In genomic region chr4:173121044-173121685, GRCh38 we compare ENCODE assay signal across 9 cellular contexts. TPM values are rescaled to one million over a fixed set of nuclear protein-coding genes. Genes with fewer than 3 reads are reported as not detected.
A peak's percentile ranks its signal among the peaks of the same experiment; 100 is the strongest.
DNase-seq lines count a peak whose midpoint lies in the region; ATAC-seq and TF ChIP-seq lines count a peak whose summit lies in the region.
"Had no signal": no experiment of that assay in that cellular context is flagged by ENCODE, and none has a peak within 500 bp of the region (broad histone marks: within the 10 kb centered on the region; RNA-seq: fewer than 3 reads in every experiment).

No MANE protein-coding gene starts in this region.

- H3K27me3 Mint-ChIP-seq in activated naive CD4-positive, alpha-beta T cell treated with anti-CD3 and anti-CD28 coated beads for 36 hours (ENCODE audit: low read depth), result no peaks in the 10 kb centered on the region
- no peaks in the 10 kb centered on the region for H3K27me3 Mint-ChIP-seq in CD4-positive, alpha-beta T cell

- no peaks in the 10 kb centered on the region for H3K36me3 Mint-ChIP-seq in activated naive CD4-positive, alpha-beta T cell treated with anti-CD3 and anti-CD28 coated beads for 36 hours (ENCODE audit: low read depth)
- H3K36me3 Mint-ChIP-seq in CD4-positive, alpha-beta T cell (ENCODE audit: low read depth), result no peaks in the 10 kb centered on the region

- H3K4me3 Mint-ChIP-seq in activated naive CD4-positive, alpha-beta T cell treated with anti-CD3 and anti-CD28 coated beads for 36 hours, result no peak overlapping the region
- no peak overlapping the region for H3K4me3 Mint-ChIP-seq in CD4-positive, alpha-beta T cell

- H3K4me1 Mint-ChIP-seq in activated naive CD4-positive, alpha-beta T cell treated with anti-CD3 and anti-CD28 coated beads for 36 hours (ENCODE audit: low read depth), result peaks cover 11% of the 10 kb centered on the region
- H3K4me1 Mint-ChIP-seq in CD4-positive, alpha-beta T cell (ENCODE audit: low read depth), result peaks cover 6% of the 10 kb centered on the region

- TF ChIP-seq CTCF in CD4-positive, alpha-beta T cell (IDR thresholded peaks at IDR 0.05), result no peak

- ATAC-seq in HG02610 (IDR thresholded peaks at IDR 0.05; ENCODE audit: unreplicated experiment), result peak; percentile 93
- no peak for ATAC-seq in CD4-positive, alpha-beta T cell (ENCODE audit: poor library complexity)

- CTCF ChIA-PET in activated naive CD4-positive, alpha-beta T cell treated with anti-CD3 and anti-CD28 coated beads for 36 hours (lab: Charles Lee), result interaction anchor here (0.6 kb wide), 2 partner anchors 46 to 47 kb away, joined by 3 to 5 read pairs; no protein-coding TSS in a partner anchor
- CTCF ChIA-PET in CD4-positive, alpha-beta T cell (lab: Charles Lee), result no interaction called here

- intact Hi-C loops in activated naive CD4-positive, alpha-beta T cell treated with anti-CD3 and anti-CD28 coated beads for 36 hours (cut with micrococcal nuclease), result no loop called here
- intact Hi-C loops in CD4-positive, alpha-beta T cell (cut with DNase I, micrococcal nuclease), result no loop called here

- POLR2A ChIA-PET in CD4-positive, alpha-beta T cell (lab: Charles Lee), result no interaction called here

- H3K9me3 Mint-ChIP-seq in activated naive CD4-positive, alpha-beta T cell treated with anti-CD3 and anti-CD28 coated beads for 36 hours, result peaks cover 2% of the 10 kb centered on the region
- no peaks in the 10 kb centered on the region for H3K9me3 Mint-ChIP-seq in CD4-positive, alpha-beta T cell

- peak; percentile 18 for DNase-seq in activated naive CD4-positive, alpha-beta T cell treated with anti-CD3 and anti-CD28 coated beads for 36 hours
- no peak for DNase-seq in activated naive CD4-positive, alpha-beta T cell treated with anti-CD3 and anti-CD28 coated beads, Interleukin-2, amount 50 U/mL, for 16 hours
- DNase-seq in MV-4-11 (lab: John Stamatoyannopoulos, UW) (peak; percentile 22), epithelial cell of prostate (ENCODE audit: low read depth, low spot score) (no peak), ureter (ENCODE audit: low spot score) (peak; percentile 71), DMS79 treated with DMSO at 0.1 percent for 48 hours (lab: John Stamatoyannopoulos, UW) (no peak)
- DNase-seq in CD4-positive, alpha-beta T cell, result no peak

- no peak overlapping the region for H3K27ac Mint-ChIP-seq in activated naive CD4-positive, alpha-beta T cell treated with anti-CD3 and anti-CD28 coated beads for 36 hours
- H3K27ac Mint-ChIP-seq in CD4-positive, alpha-beta T cell, result no peak overlapping the region

- H3K9me3 ChIP-seq in CD4-positive, alpha-beta T cell (ENCODE audit: control insufficient read depth, low read length), result no peaks in the 10 kb centered on the region

- peak overlapping the region; percentile 46 for H3K27ac ChIP-seq in epithelial cell of prostate
- no peak overlapping the region for H3K27ac ChIP-seq in CD4-positive, alpha-beta T cell (ENCODE audit: low read depth, low read length)
- H3K27ac ChIP-seq: skin epidermis had no signal

- no peaks in the 10 kb centered on the region for H3K27me3 ChIP-seq in CD4-positive, alpha-beta T cell (ENCODE audit: control insufficient read depth, insufficient read depth, low read length)

RNA-seq across cellular contexts. Expression of gene GALNT7, which starts 47.4 kb away (rescaled TPM):
- total RNA-seq in activated naive CD4-positive, alpha-beta T cell treated with anti-CD3 and anti-CD28 coated beads for 36 hours, result 10 to 100 TPM in 1 of 2 experiments, 1 to 10 TPM in 1; 8.5 to 11.1 TPM
- total RNA-seq in ureter, result 49.7 TPM
- 1 to 10 TPM; 4.6 to 4.8 TPM for total RNA-seq in CD4-positive, alpha-beta T cell

Comparison
In these comparisons a context has a peak if more than half of its experiments do, and no peak if none do; other contexts are left out.
1. DNase-seq: peak in activated naive CD4-positive, alpha-beta T cell treated with anti-CD3 and anti-CD28 coated beads for 36 hours (single experiment), MV-4-11 (single experiment) and ureter (single experiment); none in activated naive CD4-positive, alpha-beta T cell treated with anti-CD3 and anti-CD28 coated beads, Interleukin-2, amount 50 U/mL, for 16 hours (single experiment), epithelial cell of prostate (single experiment), DMS79 treated with DMSO at 0.1 percent for 48 hours (single experiment) and CD4-positive, alpha-beta T cell (0 of 10).